In genomic region chr1:42737257-42737656, GRCh38 we compare ENCODE assay signal across 1 cellular context.
TF ChIP-seq lines count a peak whose summit lies in the region.

No MANE protein-coding gene starts in this region.

TF ChIP-seq in GM12878, 131 proteins besides CTCF, POLR2A, EP300 and RAD21:
- TF ChIP-seq ZSCAN29 (IDR thresholded peaks at IDR 0.05) (no peak), POLR2AphosphoS5 (IDR thresholded peaks at IDR 0.05; ENCODE audit: low read length) (no peak), PAX8 (IDR thresholded peaks at IDR 0.05) (no peak), RUNX3 (IDR thresholded peaks at IDR 0.05; ENCODE audit: low read length) (peak; percentile 22; the same call in 1 of the 2 replicates), IKZF1 (conservative IDR thresholded peaks at IDR 0.05) (peak; percentile 22), CREB1 (IDR thresholded peaks at IDR 0.05; ENCODE audit: low read depth) (no peak), MEF2A (IDR thresholded peaks at IDR 0.05; ENCODE audit: insufficient read depth, low read depth, low read length) (no peak), SMC3 (IDR thresholded peaks at IDR 0.05; ENCODE audit: borderline replicate concordance, low read length) (peak; percentile 19; the same call in 1 of the 2 replicates), NRF1 (conservative IDR thresholded peaks at IDR 0.05; ENCODE audit: low read depth, low read length) (no peak), BCL11A (IDR thresholded peaks at IDR 0.05; ENCODE audit: low read depth, low read length) (no peak), CHD2 (IDR thresholded peaks at IDR 0.05; ENCODE audit: borderline replicate concordance, low read depth, low read length) (no peak), BCLAF1 (IDR thresholded peaks at IDR 0.05) (no peak), ZNF622 (IDR thresholded peaks at IDR 0.05) (no peak), ATF2 (IDR thresholded peaks at IDR 0.05; ENCODE audit: low read length) (no peak), HDGF (IDR thresholded peaks at IDR 0.05) (no peak), NFYA (IDR thresholded peaks at IDR 0.05; ENCODE audit: borderline replicate concordance, low read depth, low read length) (no peak), ZBTB11 (CRISPR knock-in tag; IDR thresholded peaks at IDR 0.05) (no peak), ZBTB4 (CRISPR knock-in tag; IDR thresholded peaks at IDR 0.05) (no peak), RAD51 (IDR thresholded peaks at IDR 0.05) (no peak)
- TF ChIP-seq, protein P1, sequence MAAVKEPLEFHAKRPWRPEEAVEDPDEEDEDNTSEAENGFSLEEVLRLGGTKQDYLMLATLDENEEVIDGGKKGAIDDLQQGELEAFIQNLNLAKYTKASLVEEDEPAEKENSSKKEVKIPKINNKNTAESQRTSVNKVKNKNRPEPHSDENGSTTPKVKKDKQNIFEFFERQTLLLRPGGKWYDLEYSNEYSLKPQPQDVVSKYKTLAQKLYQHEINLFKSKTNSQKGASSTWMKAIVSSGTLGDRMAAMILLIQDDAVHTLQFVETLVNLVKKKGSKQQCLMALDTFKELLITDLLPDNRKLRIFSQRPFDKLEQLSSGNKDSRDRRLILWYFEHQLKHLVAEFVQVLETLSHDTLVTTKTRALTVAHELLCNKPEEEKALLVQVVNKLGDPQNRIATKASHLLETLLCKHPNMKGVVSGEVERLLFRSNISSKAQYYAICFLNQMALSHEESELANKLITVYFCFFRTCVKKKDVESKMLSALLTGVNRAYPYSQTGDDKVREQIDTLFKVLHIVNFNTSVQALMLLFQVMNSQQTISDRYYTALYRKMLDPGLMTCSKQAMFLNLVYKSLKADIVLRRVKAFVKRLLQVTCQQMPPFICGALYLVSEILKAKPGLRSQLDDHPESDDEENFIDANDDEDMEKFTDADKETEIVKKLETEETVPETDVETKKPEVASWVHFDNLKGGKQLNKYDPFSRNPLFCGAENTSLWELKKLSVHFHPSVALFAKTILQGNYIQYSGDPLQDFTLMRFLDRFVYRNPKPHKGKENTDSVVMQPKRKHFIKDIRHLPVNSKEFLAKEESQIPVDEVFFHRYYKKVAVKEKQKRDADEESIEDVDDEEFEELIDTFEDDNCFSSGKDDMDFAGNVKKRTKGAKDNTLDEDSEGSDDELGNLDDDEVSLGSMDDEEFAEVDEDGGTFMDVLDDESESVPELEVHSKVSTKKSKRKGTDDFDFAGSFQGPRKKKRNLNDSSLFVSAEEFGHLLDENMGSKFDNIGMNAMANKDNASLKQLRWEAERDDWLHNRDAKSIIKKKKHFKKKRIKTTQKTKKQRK (IDR thresholded peaks at IDR 0.05; ENCODE audit: low read depth, low read length): no peak
